ENCODE assay signal across 31 cellular contexts in the genomic region with DNA sequence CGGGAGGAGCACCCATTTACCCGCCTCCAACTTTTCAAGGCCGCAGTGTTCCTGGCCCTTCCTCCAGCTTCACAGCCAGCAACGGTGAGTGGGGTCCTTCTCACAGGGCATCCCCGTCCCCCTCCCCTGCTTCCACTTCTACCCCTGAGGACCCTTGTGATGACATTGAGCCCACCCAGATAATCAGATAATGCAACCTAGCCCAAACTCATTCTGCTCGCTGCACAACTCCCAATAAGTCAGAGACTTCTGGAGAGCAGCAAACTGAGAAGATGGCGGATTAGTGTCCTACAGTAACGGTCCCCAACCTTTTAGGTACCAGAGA.
"Had no signal": no experiment of that assay in that cellular context is flagged by ENCODE, and none has a peak within 500 bp of the region (broad histone marks: within the 10 kb centered on the region; RNA-seq: fewer than 3 reads in every experiment).

No MANE protein-coding gene starts in this region.

- H3K9ac ChIP-seq: neural progenitor cell, parathyroid adenoma had no signal

- H3K27me3 Mint-ChIP-seq: naive B cell; stimulated activated naive CD8-positive, alpha-beta T cell treated with anti-CD3 and anti-CD28 coated beads, Interleukin-15, amount 100 ng/mL, for 72 hours; type B pancreatic cell had no signal

- H3K27me3 ChIP-seq: left lung, neural progenitor cell, sigmoid colon, tibial nerve, vagina had no signal

- H3K4me1 ChIP-seq: neural progenitor cell, parathyroid adenoma, sigmoid colon had no signal

- H3K4me3 Mint-ChIP-seq: immature natural killer cell; mesothelial cell of epicardium; naive B cell; natural killer cell; nephron progenitor cell; neural progenitor cell; stimulated activated memory B cell treated with anti-CD40 and anti-IgM and Interleukin-4, amounts not matched to agents 10 μg/mL and 1 μg/mL and 100 μg/mL, for 72 hours; stimulated activated naive CD8-positive, alpha-beta T cell treated with anti-CD3 and anti-CD28 coated beads, Interleukin-15, amount 100 ng/mL, for 72 hours; type B pancreatic cell had no signal

- H3K27ac ChIP-seq: left lung, lower lobe of right lung, neural progenitor cell, neutrophil, parathyroid adenoma, sigmoid colon, tibial nerve, vagina had no signal

- H3K9me3 ChIP-seq: left lung, lower lobe of right lung, neutrophil, sigmoid colon, tibial nerve, vagina had no signal

- H3K36me3 Mint-ChIP-seq: immature natural killer cell; mesothelial cell of epicardium; naive B cell; natural killer cell; neural progenitor cell; stimulated activated memory B cell treated with anti-CD40 and anti-IgM and Interleukin-4, amounts not matched to agents 10 μg/mL and 1 μg/mL and 100 μg/mL, for 72 hours; type B pancreatic cell had no signal

- H3K4me1 Mint-ChIP-seq: neural progenitor cell had no signal

- ATAC-seq: left colon; left lung; lower lobe of right lung; natural killer cell; right cardiac atrium; stimulated activated memory B cell treated with anti-CD40 and anti-IgM and Interleukin-4, amounts not matched to agents 10 μg/mL and 1 μg/mL and 100 μg/mL, for 72 hours; stimulated activated naive CD8-positive, alpha-beta T cell treated with anti-CD3 and anti-CD28 coated beads, Interleukin-15, amount 100 ng/mL, for 72 hours had no signal

- DNase-seq: hypothalamus; immature natural killer cell; kidney; left colon; left lung; lower lobe of right lung; mammary epithelial cell; mesendoderm; naive B cell; natural killer cell; nephron progenitor cell; occipital lobe; right cardiac atrium; sigmoid colon; small intestine; stimulated activated CD4-positive, alpha-beta T cell treated with anti-CD3 and anti-CD28 coated beads, Interleukin-1b, Interleukin-23, amount 100 ng/mL, for 48 hours; stimulated activated CD4-positive, alpha-beta T cell treated with anti-CD3 and anti-CD28 coated beads, Interleukin-2, amount 100 ng/mL, for 48 hours; stimulated activated CD4-positive, alpha-beta T cell treated with anti-CD3 and anti-CD28 coated beads, Interleukin-4, amount 100 ng/mL, for 4 hours; stimulated activated CD8-positive, alpha-beta memory T cell treated with anti-CD3 and anti-CD28 coated beads, Interleukin-4, amount 100 ng/mL, for 48 hours; stimulated activated naive CD4-positive, alpha-beta T cell treated with Interleukin-2 at 50 U/mL for 16 hours; stimulated activated naive CD8-positive, alpha-beta T cell treated with anti-CD3 and anti-CD28 coated beads, Interleukin-15, amount 100 ng/mL, for 72 hours; substantia nigra had no signal

- H3K36me3 ChIP-seq: left lung, lower lobe of right lung, neural progenitor cell, neutrophil, sigmoid colon, tibial nerve, vagina had no signal

- H3K27ac Mint-ChIP-seq: immature natural killer cell; mesothelial cell of epicardium; naive B cell; natural killer cell; nephron progenitor cell; neural progenitor cell; progenitor cell of endocrine pancreas; stimulated activated memory B cell treated with anti-CD40 and anti-IgM and Interleukin-4, amounts not matched to agents 10 μg/mL and 1 μg/mL and 100 μg/mL, for 72 hours; stimulated activated naive CD8-positive, alpha-beta T cell treated with anti-CD3 and anti-CD28 coated beads, Interleukin-15, amount 100 ng/mL, for 72 hours; type B pancreatic cell had no signal

- H3K4me3 ChIP-seq: left lung, lower lobe of right lung, neural progenitor cell, sigmoid colon, tibial nerve, vagina had no signal

- H3K9me3 Mint-ChIP-seq: immature natural killer cell; mesothelial cell of epicardium; naive B cell; natural killer cell; neural progenitor cell; stimulated activated memory B cell treated with anti-CD40 and anti-IgM and Interleukin-4, amounts not matched to agents 10 μg/mL and 1 μg/mL and 100 μg/mL, for 72 hours; stimulated activated naive CD8-positive, alpha-beta T cell treated with anti-CD3 and anti-CD28 coated beads, Interleukin-15, amount 100 ng/mL, for 72 hours; type B pancreatic cell had no signal
